In genomic region chr4:148057425-148058020, GRCh38 we compare ENCODE assay signal across 9 cellular contexts.
A peak's percentile ranks its signal among the peaks of the same experiment; 100 is the strongest.
DNase-seq lines count a peak whose midpoint lies in the region; ATAC-seq lines count a peak whose summit lies in the region.
"Had no signal": no experiment of that assay in that cellular context is flagged by ENCODE, and none has a peak within 500 bp of the region (broad histone marks: within the 10 kb centered on the region; RNA-seq: fewer than 3 reads in every experiment).

No MANE protein-coding gene starts in this region.

- peak; percentile 43 for ATAC-seq in GM18517 (IDR thresholded peaks at IDR 0.05; ENCODE audit: unreplicated experiment)
- ATAC-seq in GM21515 (IDR thresholded peaks at IDR 0.05; ENCODE audit: unreplicated experiment), result peak; percentile 42
- peak; percentile 29 for ATAC-seq in HG03280 (IDR thresholded peaks at IDR 0.05; ENCODE audit: unreplicated experiment)
- ATAC-seq in central memory CD8-positive, alpha-beta T cell (replicated peaks; ENCODE audit: extremely low read depth, poor library complexity, severe bottlenecking), result no peak

- H3K36me3 Mint-ChIP-seq in central memory CD8-positive, alpha-beta T cell (ENCODE audit: insufficient read depth), result peaks cover 5% of the 10 kb centered on the region

- no peak for DNase-seq in central memory CD8-positive, alpha-beta T cell (ENCODE audit: low spot score in 2 of 2)
- DNase-seq in activated CD4-positive, alpha-beta T cell treated with anti-CD3 and anti-CD28 coated beads for 48 hours, result no peak
- DNase-seq in KBM-7 (no peak), activated gamma-delta T cell (lab: John Stamatoyannopoulos, UW) (no peak)
- DNase-seq in activated CD4-positive, CD25-positive, alpha-beta regulatory T cell (lab: John Stamatoyannopoulos, UW), result no peak
- DNase-seq: effector CD8-positive, alpha-beta T cell had no signal

- no peaks in the 10 kb centered on the region for H3K9me3 Mint-ChIP-seq in central memory CD8-positive, alpha-beta T cell

- H3K4me3 Mint-ChIP-seq in central memory CD8-positive, alpha-beta T cell, result no peak overlapping the region

- peak overlapping the region; percentile 60 for H3K27ac Mint-ChIP-seq in central memory CD8-positive, alpha-beta T cell (ENCODE audit: low read depth)

- H3K4me1 Mint-ChIP-seq in central memory CD8-positive, alpha-beta T cell, result peaks cover 84% of the 10 kb centered on the region

- in situ Hi-C loops in KBM-7 (cut with MboI; ENCODE audit: low pct_unique_long_range_greater_than_20kb, low sequenced_read_pairs), result no loop called here

- no peaks in the 10 kb centered on the region for H3K27me3 Mint-ChIP-seq in central memory CD8-positive, alpha-beta T cell
